In the genomic region with DNA sequence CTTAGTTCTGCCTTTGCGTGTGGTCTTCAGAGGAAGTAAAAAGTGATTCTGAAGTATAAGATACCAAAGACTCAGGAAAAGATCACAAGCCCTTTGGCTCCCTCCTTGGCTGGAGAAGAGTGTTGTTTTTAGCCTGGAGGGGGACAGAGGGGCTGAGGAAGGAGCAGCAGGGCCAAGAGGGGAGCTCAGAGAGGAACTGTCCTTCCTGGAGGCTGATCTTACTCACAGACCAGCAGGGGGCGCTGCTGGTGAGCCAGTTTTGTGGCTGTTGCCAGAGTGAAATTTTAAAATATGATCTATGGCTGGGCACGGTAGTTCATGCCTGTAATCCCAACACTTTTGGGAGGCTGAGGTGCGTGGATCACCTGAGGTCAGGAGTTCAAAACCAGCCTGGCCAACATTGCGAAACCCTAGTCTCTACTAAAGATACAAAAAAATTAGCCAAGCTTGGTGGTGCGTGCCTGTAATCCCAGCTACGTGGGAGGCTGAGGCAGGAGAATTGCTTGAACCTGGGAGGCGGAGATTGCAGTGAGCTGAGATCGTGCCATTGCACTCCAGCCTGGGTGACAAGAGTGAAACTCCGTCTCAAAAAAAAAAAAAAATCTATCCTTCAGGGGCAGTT, we compare ENCODE assay signal across 8 cellular contexts.
DNase-seq lines count a peak whose midpoint lies in the region; ATAC-seq and TF ChIP-seq lines count a peak whose summit lies in the region.
"Not testable (repeated sequence)": the region's sequence is repeated elsewhere in the genome, so short reads cannot be mapped to it uniquely, and the experiment has no call there.

No MANE protein-coding gene starts in this region.

- H3K4me3 Mint-ChIP-seq in brain, type B pancreatic cell: not testable (repeated sequence)

- POLR2A ChIA-PET in PC-3 (lab: Charles Lee; ENCODE audit: unreplicated experiment): not testable (repeated sequence)

- CTCF ChIA-PET in PC-3 (lab: Charles Lee): interaction anchor here (0.6 to 0.7 kb wide), 3 partner anchors 252 to 436 kb away, joined by 5 to 12 read pairs (median 6); no protein-coding TSS in a partner anchor

- H3K4me1 ChIP-seq in PC-3 (ENCODE audit: insufficient read depth, low read length); right cardiac atrium (ENCODE audit: control insufficient read depth, insufficient read depth, low read length): not testable (repeated sequence)

- peak; percentile 64 for ATAC-seq in PC-3
- not testable (repeated sequence) for ATAC-seq in right cardiac atrium

- not testable (repeated sequence) for H3K9me3 ChIP-seq in PC-3 (ENCODE audit: low read length); right cardiac atrium (ENCODE audit: control insufficient read depth, low read length)

- H3K27ac ChIP-seq in PC-3 (ENCODE audit: low read length); right cardiac atrium (ENCODE audit: low read length): not testable (repeated sequence)

- not testable (repeated sequence) for H3K9me2 ChIP-seq in PC-3 (replicated peaks; ENCODE audit: low read length)

- peaks cover 54% of the 10 kb centered on the region for H3K36me3 Mint-ChIP-seq in brain
- H3K36me3 Mint-ChIP-seq in type B pancreatic cell: not testable (repeated sequence)

- BruUV-seq in PC-3 (replicated peaks; lab: Mats Ljungman, UMichigan): not testable (repeated sequence)

- DNase-seq in EH (ENCODE audit: low read depth) (peak; percentile 58), HuH-7.5 (ENCODE audit: low spot score) (peak; percentile 54), PC-3 (peak; percentile 64), right cardiac atrium (peak in 2 of 3 donors; percentile 40 to 59), putamen (ENCODE audit: low spot score) (peak; percentile 30)
- peak; percentile 67 to 74 for DNase-seq in activated CD4-positive, alpha-beta T cell treated with anti-CD3 and anti-CD28 coated beads, Interleukin-2, amount 50 U/mL, for 48 hours
- DNase-seq in type B pancreatic cell (ENCODE audit: extremely low spot score, unreplicated experiment): not testable (repeated sequence)

- H3K27me3 ChIP-seq in PC-3 (ENCODE audit: low read length); right cardiac atrium (ENCODE audit: control insufficient read depth, insufficient read depth): not testable (repeated sequence)

- H3K4me1 Mint-ChIP-seq in brain: peaks cover 29% of the 10 kb centered on the region
- peaks cover 12% of the 10 kb centered on the region for H3K4me1 Mint-ChIP-seq in type B pancreatic cell (ENCODE audit: unreplicated experiment)

- H3K27me3 Mint-ChIP-seq in brain, type B pancreatic cell: not testable (repeated sequence)

- H3K9ac ChIP-seq in PC-3 (ENCODE audit: low read length): not testable (repeated sequence)

- not testable (repeated sequence) for H4K20me1 ChIP-seq in PC-3 (ENCODE audit: low read length)

- H3K27ac Mint-ChIP-seq in brain: peak overlapping the region in 2 of 5 experiments; percentile 50 to 58
- H3K27ac Mint-ChIP-seq in type B pancreatic cell: not testable (repeated sequence)

- whole genome bisulfite sequencing in right cardiac atrium: 81% methylated on average over 10 of the region's 10 CpGs

- not testable (repeated sequence) for H2AFZ ChIP-seq in PC-3 (ENCODE audit: low read length)

- not testable (repeated sequence) for H3K79me2 ChIP-seq in PC-3 (ENCODE audit: low read length)

- not testable (repeated sequence) for H3K4me2 ChIP-seq in PC-3 (ENCODE audit: low read length)

- not testable (repeated sequence) for H3K36me3 ChIP-seq in PC-3 (ENCODE audit: low read depth, low read length)

- H3K9me3 Mint-ChIP-seq in brain, type B pancreatic cell: not testable (repeated sequence)

- TF ChIP-seq CTCF in PC-3 (conservative IDR thresholded peaks at IDR 0.05; ENCODE audit: low read depth, low read length) (peak; percentile 84), brain (conservative IDR thresholded peaks at IDR 0.05) (peak; percentile 58 to 81), type B pancreatic cell (conservative IDR thresholded peaks at IDR 0.05) (peak; percentile 86)

- not testable (repeated sequence) for H3F3A ChIP-seq in PC-3 (ENCODE audit: low read length, unreplicated experiment)

- not testable (repeated sequence) for H3K4me3 ChIP-seq in PC-3 (ENCODE audit: low read length); right cardiac atrium (ENCODE audit: low read length)

- intact Hi-C loops in PC-3 (cut with micrococcal nuclease); right cardiac atrium (cut with DNase I): not testable (repeated sequence)
